In the genomic region with DNA sequence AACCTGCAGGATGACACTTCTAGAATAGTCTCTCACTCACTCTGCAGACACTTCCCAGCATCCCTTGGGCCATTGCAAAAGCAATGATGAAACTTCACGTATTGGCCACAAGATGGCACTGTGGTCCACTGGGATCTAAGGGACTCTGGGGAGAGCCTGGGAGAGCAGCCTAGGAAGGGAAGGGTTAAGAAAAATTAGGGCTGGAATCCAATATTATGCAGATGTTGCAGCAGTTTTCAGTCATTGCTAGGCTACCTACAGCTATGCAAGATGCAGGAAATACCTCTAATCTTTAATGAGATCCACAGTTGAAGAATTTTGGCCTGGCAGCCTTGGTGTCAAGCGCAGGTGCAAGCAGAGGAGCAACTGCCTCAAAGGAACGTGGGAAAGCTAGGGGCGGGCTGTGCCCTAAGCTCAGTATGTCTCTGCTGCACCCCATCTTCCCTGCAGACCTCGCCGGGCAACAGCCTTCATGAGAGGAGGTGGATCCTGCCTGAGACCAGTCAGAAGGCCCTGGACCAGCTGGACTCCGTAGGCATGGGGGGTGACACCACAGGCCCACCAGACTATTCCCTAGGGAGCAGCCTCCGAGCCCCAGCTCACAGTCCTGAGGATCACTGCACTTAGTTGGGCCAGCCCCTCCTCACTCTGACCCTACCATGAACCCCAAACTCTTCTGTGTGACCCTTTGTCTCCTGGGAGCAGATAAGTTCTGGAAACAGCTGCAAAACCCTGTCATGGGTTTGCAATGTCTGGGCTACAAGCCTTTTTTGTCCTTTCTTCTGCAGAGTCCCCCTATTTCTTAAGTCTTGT, we compare ENCODE assay signal across 8 cellular contexts.
DNase-seq lines count a peak whose midpoint lies in the region; ATAC-seq and TF ChIP-seq lines count a peak whose summit lies in the region.

No MANE protein-coding gene starts in this region.

- peak; percentile 54 for TF ChIP-seq CTCF in lower lobe of right lung (IDR thresholded peaks at IDR 0.05)

- H3K4me1 ChIP-seq in GM23248 (ENCODE audit: insufficient read depth), result peaks cover 17% of the 10 kb centered on the region
- H3K4me1 ChIP-seq in Karpas-422 (ENCODE audit: low read length), result no peaks in the 10 kb centered on the region
- peaks cover 7% of the 10 kb centered on the region for H3K4me1 ChIP-seq in lower lobe of right lung
- H3K4me1 ChIP-seq in thymus (ENCODE audit: control insufficient read depth, insufficient read depth, low read length), result peaks cover 46% of the 10 kb centered on the region

- no peaks in the 10 kb centered on the region for H3K27me3 ChIP-seq in GM23248 (replicated peaks; ENCODE audit: insufficient read depth)
- no peaks in the 10 kb centered on the region for H3K27me3 ChIP-seq in Karpas-422 (ENCODE audit: low read length)
- no peaks in the 10 kb centered on the region for H3K27me3 ChIP-seq in lower lobe of right lung (ENCODE audit: low read depth)
- no peaks in the 10 kb centered on the region for H3K27me3 ChIP-seq in thymus (ENCODE audit: control insufficient read depth, insufficient read depth)

- no peaks in the 10 kb centered on the region for H3K9me3 ChIP-seq in GM23248 (ENCODE audit: low read depth)
- H3K9me3 ChIP-seq in Karpas-422 (ENCODE audit: low read length), result no peaks in the 10 kb centered on the region
- H3K9me3 ChIP-seq in lower lobe of right lung, result no peaks in the 10 kb centered on the region
- H3K9me3 ChIP-seq in thymus (ENCODE audit: control insufficient read depth), result no peaks in the 10 kb centered on the region

- DNase-seq in NK-92 treated with Interleukin-12 subunit alpha and Interleukin-12 subunit beta, amount 100 ng/mL, for 24 hours (lab: John Stamatoyannopoulos, UW), result peak; percentile 16
- no peak for DNase-seq in NK-92 (lab: John Stamatoyannopoulos, UW; ENCODE audit: unreplicated experiment)
- DNase-seq in GM23248, result peak; percentile 81
- DNase-seq in Karpas-422, result peak; percentile 77
- peak; percentile 63 for DNase-seq in SKM-1 (lab: John Stamatoyannopoulos, UW; ENCODE audit: unreplicated experiment)
- DNase-seq in cerebellar cortex (ENCODE audit: low spot score), result peak; percentile 37
- DNase-seq in lower lobe of right lung, result no peak

- H3K4me2 ChIP-seq in GM23248 (ENCODE audit: unreplicated experiment) (peak overlapping the region; percentile 74), Karpas-422 (ENCODE audit: low read depth, low read length, poor library complexity, severe bottlenecking) (no peak overlapping the region)

- intact Hi-C loops in lower lobe of right lung (cut with DNase I), result no loop called here

- H3F3A ChIP-seq in GM23248 (ENCODE audit: insufficient read depth), result peaks cover 16% of the 10 kb centered on the region

- H3K36me3 ChIP-seq in GM23248 (ENCODE audit: low read depth) (no peaks in the 10 kb centered on the region), Karpas-422 (ENCODE audit: insufficient read depth, low read length) (no peaks in the 10 kb centered on the region), lower lobe of right lung (no peaks in the 10 kb centered on the region), thymus (ENCODE audit: control insufficient read depth, insufficient read depth) (no peaks in the 10 kb centered on the region)

- peak; percentile 85 to 87 for ATAC-seq in lower lobe of right lung

- H3K9me2 ChIP-seq in GM23248 (ENCODE audit: insufficient read depth) (no peaks in the 10 kb centered on the region), Karpas-422 (replicated peaks; ENCODE audit: insufficient read depth, low read length) (no peaks in the 10 kb centered on the region)

- H3K79me2 ChIP-seq in GM23248 (ENCODE audit: insufficient read depth) (no peaks in the 10 kb centered on the region), Karpas-422 (ENCODE audit: low read length) (no peaks in the 10 kb centered on the region)

- WGBS in GM23248 (ENCODE audit: low coverage in 1 of 2, low lambda C conversion rate in 2 of 2, missing lambda C conversion rate in 2 of 2), 2 experiments, result 36 to 43% methylated on average over 8 of the region's 8 CpGs
- WGBS in thymus, result 4% methylated on average over 8 of the region's 8 CpGs

- peak overlapping the region; percentile 85; the same call in 1 of the 2 replicates for H3K27ac ChIP-seq in GM23248
- no peak overlapping the region for H3K27ac ChIP-seq in Karpas-422 (ENCODE audit: low read length)
- no peak overlapping the region for H3K27ac ChIP-seq in lower lobe of right lung
- peak overlapping the region; percentile 56 for H3K27ac ChIP-seq in thymus (ENCODE audit: low read depth)

- no peak overlapping the region for H3K4me3 ChIP-seq in GM23248
- no peak overlapping the region for H3K4me3 ChIP-seq in Karpas-422 (ENCODE audit: low read length)
- no peak overlapping the region for H3K4me3 ChIP-seq in lower lobe of right lung
- H3K4me3 ChIP-seq in thymus (ENCODE audit: low read length), result peak overlapping the region; percentile 20

- H3K9ac ChIP-seq in GM23248 (no peak overlapping the region), Karpas-422 (ENCODE audit: low read length) (no peak overlapping the region)

- H4K20me1 ChIP-seq in GM23248 (ENCODE audit: insufficient read depth), result no peaks in the 10 kb centered on the region
- H4K20me1 ChIP-seq in Karpas-422 (ENCODE audit: insufficient read depth, low read depth, low read length), result no peaks in the 10 kb centered on the region

- no peak overlapping the region for H2AFZ ChIP-seq in GM23248
- H2AFZ ChIP-seq in Karpas-422 (ENCODE audit: low read length), result no peak overlapping the region

- in situ Hi-C loops in GM23248 (cut with MboI), result no loop called here

Comparison
In these comparisons a context has a peak if more than half of its experiments do, and no peak if none do; other contexts are left out.
1. DNase-seq: peak in NK-92 treated with Interleukin-12 subunit alpha and Interleukin-12 subunit beta, amount 100 ng/mL, for 24 hours (single experiment), GM23248 (single experiment), Karpas-422 (single experiment), SKM-1 (single experiment) and cerebellar cortex (single experiment); none in NK-92 (single experiment) and lower lobe of right lung (single experiment).
2. H3K27ac ChIP-seq: peak in GM23248 (single experiment) and thymus (single experiment); none in Karpas-422 (single experiment) and lower lobe of right lung (single experiment).